Comparison of ENCODE assay signal across 9 cellular contexts in genomic region chr10:18214692-18215563, GRCh38.
DNase-seq lines count a peak whose midpoint lies in the region; ATAC-seq and TF ChIP-seq lines count a peak whose summit lies in the region.
"Had no signal": no experiment of that assay in that cellular context is flagged by ENCODE, and none has a peak within 500 bp of the region (broad histone marks: within the 10 kb centered on the region; RNA-seq: fewer than 3 reads in every experiment).

No MANE protein-coding gene starts in this region.

- peaks cover 2% of the 10 kb centered on the region for H3K4me1 Mint-ChIP-seq in endothelial cell (ENCODE audit: unreplicated experiment)

- no peak for ATAC-seq in GM18873 (IDR thresholded peaks at IDR 0.05; ENCODE audit: low FRiP score, unreplicated experiment)

- peak; percentile 1 for DNase-seq in DMS79 (lab: John Stamatoyannopoulos, UW)
- no peak for DNase-seq in DMS79 treated with DMSO at 0.1 percent for 48 hours (lab: John Stamatoyannopoulos, UW)
- DNase-seq in HFF-Myc (ENCODE audit: extremely low read depth, low read depth), result peak; percentile 44
- peak; percentile 73 for DNase-seq in RKO (ENCODE audit: low spot score)
- DNase-seq in endothelial cell (ENCODE audit: low spot score), result peak; percentile 66
- DNase-seq in midbrain (lab: John Stamatoyannopoulos, UW), result peak; percentile 77
- no peak for DNase-seq in NCI-H774 (lab: John Stamatoyannopoulos, UW)

- TF ChIP-seq CTCF in HFF-Myc (IDR thresholded peaks at IDR 0.05; ENCODE audit: low read depth, low read length, missing control alignments) (peak; percentile 84), endothelial cell (IDR thresholded peaks at IDR 0.05; ENCODE audit: unreplicated experiment) (peak; percentile 66)

- peaks cover 1% of the 10 kb centered on the region for H3K27me3 Mint-ChIP-seq in endothelial cell (ENCODE audit: unreplicated experiment)

- no peak overlapping the region for H3K4me3 ChIP-seq in HFF-Myc (replicated peaks; ENCODE audit: low read depth, low read length)
- H3K4me3 ChIP-seq: BLaER1 treated with 17β-estradiol and CSF1 and Interleukin-3, amounts not matched to agents 10 nM and 100 nM had no signal

- no peaks in the 10 kb centered on the region for H3K36me3 Mint-ChIP-seq in endothelial cell (ENCODE audit: low read depth, unreplicated experiment)

- no peak overlapping the region for H3K27ac Mint-ChIP-seq in endothelial cell (ENCODE audit: unreplicated experiment)

- H3K4me3 Mint-ChIP-seq in endothelial cell (ENCODE audit: unreplicated experiment), result no peak overlapping the region

- no peaks in the 10 kb centered on the region for H3K9me3 Mint-ChIP-seq in endothelial cell (ENCODE audit: unreplicated experiment)

Comparison
In these comparisons a context has a peak if more than half of its experiments do, and no peak if none do; other contexts are left out.
1. DNase-seq: peak in DMS79 (single experiment), HFF-Myc (single experiment), RKO (single experiment), endothelial cell (single experiment) and midbrain (single experiment); none in DMS79 treated with DMSO at 0.1 percent for 48 hours (single experiment) and NCI-H774 (single experiment).